ENCODE assay signal across 11 cellular contexts in the genomic region with DNA sequence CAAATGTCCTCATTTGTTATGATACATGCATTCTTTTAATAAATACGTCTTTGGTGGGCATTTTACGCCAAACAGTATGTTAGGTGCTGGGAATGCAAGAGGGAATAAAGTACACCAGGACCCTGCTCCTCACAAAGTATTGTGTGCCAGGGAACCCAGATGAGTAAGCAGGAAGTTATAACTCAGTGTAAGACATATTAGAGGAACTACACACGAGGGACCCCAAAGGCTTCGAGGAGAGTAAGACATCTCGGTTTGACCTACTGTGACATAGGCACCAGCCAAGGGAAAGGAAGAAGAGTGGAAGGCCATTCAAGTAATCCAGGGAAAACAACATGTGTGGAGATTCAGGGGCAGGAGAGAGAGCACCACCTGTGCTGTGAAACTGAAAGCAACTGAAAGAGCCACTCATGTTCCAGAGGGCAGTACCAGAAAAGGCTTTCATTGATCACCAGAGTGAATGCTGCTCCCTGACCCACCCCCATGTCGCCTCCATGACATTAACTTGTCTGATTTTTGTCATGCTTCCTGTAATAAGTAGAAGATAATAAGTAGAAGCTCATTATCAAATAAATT.
DNase-seq lines count a peak whose midpoint lies in the region; ATAC-seq and TF ChIP-seq lines count a peak whose summit lies in the region.
"Had no signal": no experiment of that assay in that cellular context is flagged by ENCODE, and none has a peak within 500 bp of the region (broad histone marks: within the 10 kb centered on the region; RNA-seq: fewer than 3 reads in every experiment).

No MANE protein-coding gene starts in this region.

- no TSS peak for BruUV-seq in Calu3 (replicated peaks; lab: Mats Ljungman, UMichigan)

- H3K4me3 Mint-ChIP-seq in Calu3 (ENCODE audit: low read depth, unreplicated experiment) (peak overlapping the region; percentile 47), immature natural killer cell (peak overlapping the region in 3 of 5 donors; percentile 5 to 26 (median 21))
- H3K4me3 Mint-ChIP-seq: central memory CD8-positive, alpha-beta T cell had no signal

- H3K27me3 Mint-ChIP-seq in Calu3 (ENCODE audit: unreplicated experiment), result no peaks in the 10 kb centered on the region
- no peaks in the 10 kb centered on the region for H3K27me3 Mint-ChIP-seq in immature natural killer cell (ENCODE audit: low read depth in 3 of 3)

- intact Hi-C loops in Calu3 (cut with micrococcal nuclease; ENCODE audit: unreplicated experiment), result no loop called here

- DNase-seq in Calu3, result peak; percentile 9
- peak; percentile 1 for DNase-seq in LoVo (ENCODE audit: low spot score)
- DNase-seq in immature natural killer cell, result no peak
- no peak for DNase-seq in NCI-H82 treated with DMSO at 0.1 percent for 48 hours (lab: John Stamatoyannopoulos, UW; ENCODE audit: unreplicated experiment)
- no peak for DNase-seq in GM20000 (ENCODE audit: low spot score)
- DNase-seq in activated CD4-positive, CD25-positive, alpha-beta regulatory T cell treated with anti-CD3 and anti-CD28 coated beads, Interleukin-2, amount 50 U/mL, for 72 hours, result no peak
- DNase-seq in NCI-H146 (lab: John Stamatoyannopoulos, UW), result no peak
- DNase-seq: NCI-H1694 treated with DMSO at 0.1 percent for 48 hours had no signal

- TF ChIP-seq CTCF in Calu3 (IDR thresholded peaks at IDR 0.05; ENCODE audit: unreplicated experiment), result no peak
- no peak for TF ChIP-seq CTCF in GM20000 (IDR thresholded peaks at IDR 0.05; ENCODE audit: extremely low read depth, missing control alignments)

- H3K9me3 Mint-ChIP-seq in Calu3 (ENCODE audit: low read depth, unreplicated experiment), result peaks cover 6% of the 10 kb centered on the region
- peaks cover 0 to 9% (median under 1%) of the 10 kb centered on the region in 6 donors for H3K9me3 Mint-ChIP-seq in immature natural killer cell
- H3K9me3 Mint-ChIP-seq: central memory CD8-positive, alpha-beta T cell had no signal

- H3K36me3 Mint-ChIP-seq in Calu3 (ENCODE audit: insufficient read depth, unreplicated experiment), result no peaks in the 10 kb centered on the region
- no peaks in the 10 kb centered on the region for H3K36me3 Mint-ChIP-seq in immature natural killer cell

- H3K27ac Mint-ChIP-seq in Calu3 (ENCODE audit: unreplicated experiment) (peak overlapping the region; percentile 55), immature natural killer cell (no peak overlapping the region)

- peak; percentile 52 for ATAC-seq in GM18861 (IDR thresholded peaks at IDR 0.05; ENCODE audit: unreplicated experiment)
- ATAC-seq: sciatic nerve had no signal

- peaks cover 37% of the 10 kb centered on the region for H3K4me1 Mint-ChIP-seq in Calu3 (ENCODE audit: low read depth, unreplicated experiment)
- H3K4me1 Mint-ChIP-seq in immature natural killer cell, result peaks cover 2 to 6% of the 10 kb centered on the region in 2 donors
- H3K4me1 Mint-ChIP-seq: central memory CD8-positive, alpha-beta T cell had no signal

- CTCF ChIA-PET in Calu3 (lab: Charles Lee), result no interaction called here

Comparison
In these comparisons a context has a peak if more than half of its experiments do, and no peak if none do; other contexts are left out.
1. DNase-seq: peak in Calu3 (single experiment) and LoVo (single experiment); none in immature natural killer cell (0 of 3), NCI-H82 treated with DMSO at 0.1 percent for 48 hours (single experiment), GM20000 (single experiment), activated CD4-positive, CD25-positive, alpha-beta regulatory T cell treated with anti-CD3 and anti-CD28 coated beads, Interleukin-2, amount 50 U/mL, for 72 hours (single experiment) and NCI-H146 (single experiment).